ENCODE assay signal across 3 cellular contexts in the genomic region with DNA sequence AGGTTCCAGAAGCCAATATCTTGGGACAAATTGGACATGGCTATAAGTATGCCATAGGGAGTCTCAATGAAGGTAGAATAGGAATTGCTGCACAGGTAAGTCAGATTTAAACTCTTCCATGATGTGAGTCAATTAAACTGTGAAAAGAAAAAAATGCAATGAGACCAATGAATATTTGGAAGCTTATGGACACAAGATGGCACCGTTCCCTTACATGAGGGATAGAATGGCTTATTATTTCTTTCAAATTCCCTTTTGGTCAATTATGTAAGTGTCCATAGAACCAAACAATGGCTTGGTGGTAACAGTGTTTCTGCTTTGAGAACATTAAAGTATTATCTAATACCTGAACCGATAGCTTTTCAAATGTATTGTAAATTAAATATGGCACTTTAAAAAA.
TF ChIP-seq lines count a peak whose summit lies in the region.

No MANE protein-coding gene starts in this region.

TF ChIP-seq in SK-N-SH, 30 proteins besides CTCF, POLR2A, EP300 and RAD21:
- TF ChIP-seq SMC3 (IDR thresholded peaks at IDR 0.05; ENCODE audit: low read depth, low read length) = peak; percentile 23; the same call in 1 of the 2 replicates
- TF ChIP-seq, protein P1, sequence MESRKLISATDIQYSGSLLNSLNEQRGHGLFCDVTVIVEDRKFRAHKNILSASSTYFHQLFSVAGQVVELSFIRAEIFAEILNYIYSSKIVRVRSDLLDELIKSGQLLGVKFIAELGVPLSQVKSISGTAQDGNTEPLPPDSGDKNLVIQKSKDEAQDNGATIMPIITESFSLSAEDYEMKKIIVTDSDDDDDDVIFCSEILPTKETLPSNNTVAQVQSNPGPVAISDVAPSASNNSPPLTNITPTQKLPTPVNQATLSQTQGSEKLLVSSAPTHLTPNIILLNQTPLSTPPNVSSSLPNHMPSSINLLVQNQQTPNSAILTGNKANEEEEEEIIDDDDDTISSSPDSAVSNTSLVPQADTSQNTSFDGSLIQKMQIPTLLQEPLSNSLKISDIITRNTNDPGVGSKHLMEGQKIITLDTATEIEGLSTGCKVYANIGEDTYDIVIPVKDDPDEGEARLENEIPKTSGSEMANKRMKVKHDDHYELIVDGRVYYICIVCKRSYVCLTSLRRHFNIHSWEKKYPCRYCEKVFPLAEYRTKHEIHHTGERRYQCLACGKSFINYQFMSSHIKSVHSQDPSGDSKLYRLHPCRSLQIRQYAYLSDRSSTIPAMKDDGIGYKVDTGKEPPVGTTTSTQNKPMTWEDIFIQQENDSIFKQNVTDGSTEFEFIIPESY (IDR thresholded peaks at IDR 0.05; ENCODE audit: borderline replicate concordance, low read depth) = no peak
TF ChIP-seq in SK-N-SH: peak in this region for 1.

TF ChIP-seq in SK-N-SH treated with all-trans-retinoic acid at 6 μM for 48 hours, 23 proteins besides CTCF, POLR2A, EP300 and RAD21:
- TF ChIP-seq RARB (CRISPR knock-in tag; IDR thresholded peaks at IDR 0.05) (no peak), CREB5 (CRISPR knock-in tag; IDR thresholded peaks at IDR 0.05; ENCODE audit: low read depth) (no peak), TOX (CRISPR knock-in tag; IDR thresholded peaks at IDR 0.05; ENCODE audit: borderline replicate concordance) (no peak)
TF ChIP-seq in SK-N-SH treated with all-trans-retinoic acid at 6 μM for 48 hours: peak in this region for 0.

TF ChIP-seq in H1, 55 proteins besides CTCF, POLR2A, EP300 and RAD21:
- TF ChIP-seq BRCA1 (IDR thresholded peaks at IDR 0.05; ENCODE audit: low read depth, low read length) (no peak), GTF2F1 (IDR thresholded peaks at IDR 0.05; ENCODE audit: borderline replicate concordance, low read depth, low read length) (no peak), RFX5 (IDR thresholded peaks at IDR 0.05; ENCODE audit: borderline replicate concordance, low read depth, low read length) (no peak), SAP30 (IDR thresholded peaks at IDR 0.05; ENCODE audit: insufficient read depth, insufficient replicate concordance, low read length) (no peak), SIRT6 (IDR thresholded peaks at IDR 0.05; ENCODE audit: low read length) (no peak), HDAC2 (IDR thresholded peaks at IDR 0.05; ENCODE audit: borderline replicate concordance in 1 of 2, low read depth in 2 of 2, low read length in 2 of 2) (no peak), SP1 (IDR thresholded peaks at IDR 0.05; ENCODE audit: low read depth, low read length) (no peak), SP2 (IDR thresholded peaks at IDR 0.05; ENCODE audit: low read length) (no peak), ZNF274 (IDR thresholded peaks at IDR 0.05; ENCODE audit: borderline replicate concordance, extremely low read depth, low read length) (no peak), CHD7 (IDR thresholded peaks at IDR 0.05; ENCODE audit: insufficient replicate concordance, low read length) (no peak), BACH1 (IDR thresholded peaks at IDR 0.05; ENCODE audit: low read length) (no peak)
- TF ChIP-seq, protein P2, sequence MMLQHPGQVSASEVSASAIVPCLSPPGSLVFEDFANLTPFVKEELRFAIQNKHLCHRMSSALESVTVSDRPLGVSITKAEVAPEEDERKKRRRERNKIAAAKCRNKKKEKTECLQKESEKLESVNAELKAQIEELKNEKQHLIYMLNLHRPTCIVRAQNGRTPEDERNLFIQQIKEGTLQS (IDR thresholded peaks at IDR 0.05; ENCODE audit: insufficient read depth, low read depth, low read length) = no peak
